Comparison of ENCODE assay signal across 24 cellular contexts in genomic region chr4:112245383-112245782, GRCh38. TPM values are rescaled to one million over a fixed set of nuclear protein-coding genes. Genes with fewer than 3 reads are reported as not detected.
A peak's percentile ranks its signal among the peaks of the same experiment; 100 is the strongest.
DNase-seq lines count a peak whose midpoint lies in the region; ATAC-seq and TF ChIP-seq lines count a peak whose summit lies in the region.
"Had no signal": no experiment of that assay in that cellular context is flagged by ENCODE, and none has a peak within 500 bp of the region (broad histone marks: within the 10 kb centered on the region; RNA-seq: fewer than 3 reads in every experiment).

No MANE protein-coding gene starts in this region.

- CTCF ChIA-PET in RWPE1 (lab: Yijun Ruan, JAX) = no interaction called here
- CTCF ChIA-PET in activated CD4-positive, alpha-beta T cell treated with anti-CD3 and anti-CD28 coated beads for 36 hours (lab: Charles Lee) = interaction anchor here (0.8 to 2.7 kb wide), 6 partner anchors 9 to 146 kb away, joined by 3 to 9 read pairs (median 5); no protein-coding TSS in a partner anchor

- no peaks in the 10 kb centered on the region for H3K36me3 ChIP-seq in GM23248 (ENCODE audit: low read depth)

- no peak overlapping the region for H3K4me3 ChIP-seq in GM23248
- H3K4me3 ChIP-seq: K562, SJCRH30 had no signal

- H3K4me1 Mint-ChIP-seq in endothelial cell (ENCODE audit: unreplicated experiment) (peaks cover 21% of the 10 kb centered on the region), progenitor cell of endocrine pancreas (ENCODE audit: low read depth) (peaks cover 1% of the 10 kb centered on the region)
- peaks cover 10% of the 10 kb centered on the region for H3K4me1 Mint-ChIP-seq in activated CD4-positive, alpha-beta T cell treated with anti-CD3 and anti-CD28 coated beads for 36 hours

- H3K27ac ChIP-seq in GM23248 (no peak overlapping the region), RWPE1 (no peak overlapping the region)
- H3K27ac ChIP-seq: SJCRH30 had no signal

- no peaks in the 10 kb centered on the region for H3K27me3 Mint-ChIP-seq in endothelial cell (ENCODE audit: unreplicated experiment)
- no peaks in the 10 kb centered on the region for H3K27me3 Mint-ChIP-seq in progenitor cell of endocrine pancreas
- H3K27me3 Mint-ChIP-seq in activated CD4-positive, alpha-beta T cell treated with anti-CD3 and anti-CD28 coated beads for 36 hours = no peaks in the 10 kb centered on the region
- H3K27me3 Mint-ChIP-seq: activated T-cell treated with anti-CD3 and anti-CD28 coated beads, Interleukin-2, amount 50 U/mL, for 24 hours; central memory CD8-positive, alpha-beta T cell had no signal

- no peaks in the 10 kb centered on the region for H3F3A ChIP-seq in GM23248 (ENCODE audit: insufficient read depth)

- no peak overlapping the region for H3K9ac ChIP-seq in GM23248

- H2AFZ ChIP-seq in GM23248 = no peak overlapping the region

- DNase-seq in GM23248 = peak; percentile 28
- DNase-seq in RWPE1 (ENCODE audit: low spot score) = peak; percentile 8
- DNase-seq in endothelial cell (ENCODE audit: low spot score) = no peak
- DNase-seq in progenitor cell of endocrine pancreas (ENCODE audit: low spot score, unreplicated experiment) = no peak
- no peak for DNase-seq in activated CD4-positive, alpha-beta T cell treated with anti-CD3 and anti-CD28 coated beads for 36 hours
- no peak for DNase-seq in stimulated activated CD8-positive, alpha-beta memory T cell treated with anti-CD3 and anti-CD28 coated beads, Interleukin-4, amount 100 ng/mL, for 48 hours
- DNase-seq: activated naive CD4-positive, alpha-beta T cell treated with Interleukin-2 at 50 U/mL for 16 hours; activated T-cell treated with anti-CD3 and anti-CD28 coated beads, Interleukin-2, amount 50 U/mL, for 24 hours; amygdala; CD8-positive, alpha-beta T cell; DMS 273 treated with DMSO at 0.1 percent for 48 hours; effector CD4-positive, alpha-beta T cell; midbrain; natural killer cell; NCI-H1436; NCI-H2107; NCI-H446 treated with DMSO at 0.1 percent for 48 hours; right cardiac atrium; SJCRH30; stimulated activated naive CD8-positive, alpha-beta T cell treated with anti-CD3 and anti-CD28 coated beads, Interleukin-15, Interleukin-2, amounts not matched to agents 100 U/mL and 50 U/mL, for 24 hours had no signal

- H3K9me3 Mint-ChIP-seq in endothelial cell (ENCODE audit: unreplicated experiment) (no peaks in the 10 kb centered on the region), progenitor cell of endocrine pancreas (ENCODE audit: low read depth) (no peaks in the 10 kb centered on the region)
- no peaks in the 10 kb centered on the region for H3K9me3 Mint-ChIP-seq in activated CD4-positive, alpha-beta T cell treated with anti-CD3 and anti-CD28 coated beads for 36 hours (ENCODE audit: low read depth)
- H3K9me3 Mint-ChIP-seq: activated T-cell treated with anti-CD3 and anti-CD28 coated beads, Interleukin-2, amount 50 U/mL, for 24 hours; CD8-positive, alpha-beta T cell; central memory CD8-positive, alpha-beta T cell; natural killer cell; T-helper 1 cell treated with Interleukin-12 subunit alpha and Interleukin-12 subunit beta and Interleukin-4 antibody, amounts not matched to agents 30 μg/mL and 1 μg/mL, for 36 hours had no signal

- H3K27ac Mint-ChIP-seq in endothelial cell (ENCODE audit: unreplicated experiment) (no peak overlapping the region), progenitor cell of endocrine pancreas (no peak overlapping the region)
- no peak overlapping the region for H3K27ac Mint-ChIP-seq in activated CD4-positive, alpha-beta T cell treated with anti-CD3 and anti-CD28 coated beads for 36 hours
- H3K27ac Mint-ChIP-seq: activated T-cell treated with anti-CD3 and anti-CD28 coated beads, Interleukin-2, amount 50 U/mL, for 24 hours; CD8-positive, alpha-beta T cell; natural killer cell; T-helper 1 cell treated with Interleukin-12 subunit alpha and Interleukin-12 subunit beta and Interleukin-4 antibody, amounts not matched to agents 30 μg/mL and 1 μg/mL, for 36 hours had no signal

- H3K79me2 ChIP-seq in GM23248 (ENCODE audit: insufficient read depth) = peaks cover 94% of the 10 kb centered on the region

- no peaks in the 10 kb centered on the region; the same call in none of the 2 replicates for H3K9me2 ChIP-seq in GM23248 (ENCODE audit: insufficient read depth)

- TF ChIP-seq CTCF in RWPE1 (conservative IDR thresholded peaks at IDR 0.05; ENCODE audit: low read depth) = no peak
- TF ChIP-seq CTCF in endothelial cell (IDR thresholded peaks at IDR 0.05; ENCODE audit: unreplicated experiment) = peak; percentile 33
- TF ChIP-seq CTCF in progenitor cell of endocrine pancreas (IDR thresholded peaks at IDR 0.05; ENCODE audit: unreplicated experiment) = peak; percentile 16

- H3K4me1 ChIP-seq in GM23248 (ENCODE audit: insufficient read depth) = no peaks in the 10 kb centered on the region
- H3K4me1 ChIP-seq: SJCRH30 had no signal

- no peaks in the 10 kb centered on the region for H3K9me3 ChIP-seq in GM23248 (ENCODE audit: low read depth)
- H3K9me3 ChIP-seq: SJCRH30 had no signal

- H3K4me3 Mint-ChIP-seq in endothelial cell (ENCODE audit: unreplicated experiment) = no peak overlapping the region
- no peak overlapping the region for H3K4me3 Mint-ChIP-seq in progenitor cell of endocrine pancreas (ENCODE audit: low read depth)
- H3K4me3 Mint-ChIP-seq in activated CD4-positive, alpha-beta T cell treated with anti-CD3 and anti-CD28 coated beads for 36 hours = no peak overlapping the region
- H3K4me3 Mint-ChIP-seq: activated T-cell treated with anti-CD3 and anti-CD28 coated beads, Interleukin-2, amount 50 U/mL, for 24 hours; CD8-positive, alpha-beta T cell; central memory CD8-positive, alpha-beta T cell; natural killer cell; T-helper 1 cell treated with Interleukin-12 subunit alpha and Interleukin-12 subunit beta and Interleukin-4 antibody, amounts not matched to agents 30 μg/mL and 1 μg/mL, for 36 hours had no signal

- no peak overlapping the region for H3K4me2 ChIP-seq in GM23248 (ENCODE audit: unreplicated experiment)

- intact Hi-C loops in activated CD4-positive, alpha-beta T cell treated with anti-CD3 and anti-CD28 coated beads for 36 hours (cut with DNase I, micrococcal nuclease) = no loop called here

- POLR2A ChIA-PET in RWPE1 (lab: Yijun Ruan, JAX; ENCODE audit: low non-redundant PET) = no interaction called here
- POLR2A ChIA-PET in activated CD4-positive, alpha-beta T cell treated with anti-CD3 and anti-CD28 coated beads for 36 hours (lab: Charles Lee) = no interaction called here

- no peaks in the 10 kb centered on the region for H4K20me1 ChIP-seq in GM23248 (ENCODE audit: insufficient read depth)

- H3K36me3 Mint-ChIP-seq in endothelial cell (ENCODE audit: low read depth, unreplicated experiment) (no peaks in the 10 kb centered on the region), progenitor cell of endocrine pancreas (ENCODE audit: insufficient read depth) (no peaks in the 10 kb centered on the region)
- peaks cover 5% of the 10 kb centered on the region for H3K36me3 Mint-ChIP-seq in activated CD4-positive, alpha-beta T cell treated with anti-CD3 and anti-CD28 coated beads for 36 hours (ENCODE audit: low read depth)
- H3K36me3 Mint-ChIP-seq: natural killer cell had no signal

- WGBS in GM23248 (ENCODE audit: low coverage in 1 of 2, low lambda C conversion rate in 2 of 2, missing lambda C conversion rate in 2 of 2), 2 experiments = 91 to 96% methylated on average over 2 of the region's 2 CpGs

- H3K27me3 ChIP-seq in GM23248 (replicated peaks; ENCODE audit: insufficient read depth) = no peaks in the 10 kb centered on the region
- H3K27me3 ChIP-seq: SJCRH30 had no signal

- in situ Hi-C loops in GM23248 (cut with MboI) = no loop called here

- no peak for ATAC-seq in GM18873 (IDR thresholded peaks at IDR 0.05; ENCODE audit: low FRiP score, unreplicated experiment)
- no peak for ATAC-seq in activated CD4-positive, alpha-beta T cell treated with anti-CD3 and anti-CD28 coated beads for 36 hours
- ATAC-seq: CD8-positive, alpha-beta T cell; K562; natural killer cell; right cardiac atrium; stimulated activated naive CD8-positive, alpha-beta T cell treated with anti-CD3 and anti-CD28 coated beads, Interleukin-15, Interleukin-2, amounts not matched to agents 100 U/mL and 50 U/mL, for 24 hours had no signal

RNA-seq across cellular contexts. Expression of gene AP1AR, which starts 13.8 kb away (rescaled TPM):
- total RNA-seq in GM23248 (2014; rRNA removed; shearing (Covaris generic)) = 17.2 and 21.3 TPM in 2 replicates
- 20.4 and 21.7 TPM in 2 replicates for polyA plus RNA-seq in GM23248 (2016; fragmentation: Nextera tagmentation; extraction: Ambion mirVana)
- total RNA-seq in endothelial cell (ENCODE audit: unreplicated experiment) (15.7 TPM), progenitor cell of endocrine pancreas (17.0 and 18.6 TPM in 2 replicates)
- total RNA-seq in activated CD4-positive, alpha-beta T cell treated with anti-CD3 and anti-CD28 coated beads for 36 hours = 10 to 100 TPM; 15.8 to 16.5 TPM

RNA-seq across cellular contexts. Expression of gene TIFA, which starts 40.3 kb away (rescaled TPM):
- 5.9 and 22.8 TPM in 2 replicates for total RNA-seq in GM23248 (2014; rRNA removed; shearing (Covaris generic))
- 13.1 and 13.3 TPM in 2 replicates for polyA plus RNA-seq in GM23248 (2016; fragmentation: Nextera tagmentation; extraction: Ambion mirVana)
- total RNA-seq in endothelial cell (ENCODE audit: unreplicated experiment) = 15.4 TPM
- 10.4 TPM in 2 replicates for total RNA-seq in progenitor cell of endocrine pancreas
- total RNA-seq in activated CD4-positive, alpha-beta T cell treated with anti-CD3 and anti-CD28 coated beads for 36 hours = 10 to 100 TPM; 41.7 to 54.3 TPM

RNA-seq across cellular contexts. Expression of gene ALPK1, which starts 51.8 kb away (rescaled TPM):
- total RNA-seq in GM23248 (2014; rRNA removed; shearing (Covaris generic)) = 7.9 and 8.6 TPM in 2 replicates
- polyA plus RNA-seq in GM23248 (2016; fragmentation: Nextera tagmentation; extraction: Ambion mirVana) = 7.3 and 7.7 TPM in 2 replicates
- total RNA-seq in endothelial cell (ENCODE audit: unreplicated experiment) (4.1 TPM), progenitor cell of endocrine pancreas (1.4 and 1.8 TPM in 2 replicates)
- total RNA-seq in activated CD4-positive, alpha-beta T cell treated with anti-CD3 and anti-CD28 coated beads for 36 hours = 10 to 100 TPM; 23.2 to 24.3 TPM

Comparison
In these comparisons a context has a peak if more than half of its experiments do, and no peak if none do; other contexts are left out.
1. DNase-seq: peak in GM23248 (single experiment) and RWPE1 (single experiment); none in endothelial cell (single experiment), progenitor cell of endocrine pancreas (single experiment), activated CD4-positive, alpha-beta T cell treated with anti-CD3 and anti-CD28 coated beads for 36 hours (single experiment) and stimulated activated CD8-positive, alpha-beta memory T cell treated with anti-CD3 and anti-CD28 coated beads, Interleukin-4, amount 100 ng/mL, for 48 hours (single experiment).